22 cellular contexts compared by ENCODE assay signal in genomic region chr1:174314433-174314832, GRCh38.
"Had no signal": no experiment of that assay in that cellular context is flagged by ENCODE, and none has a peak within 500 bp of the region (broad histone marks: within the 10 kb centered on the region; RNA-seq: fewer than 3 reads in every experiment).

No MANE protein-coding gene starts in this region.

- H3K27ac ChIP-seq: cardiac muscle cell, lower lobe of right lung, sigmoid colon, thoracic aorta, upper lobe of left lung had no signal

- H3K27me3 ChIP-seq: cardiac muscle cell, sigmoid colon, upper lobe of left lung had no signal

- H3K27ac Mint-ChIP-seq: activated CD4-positive, alpha-beta memory T cell treated with anti-CD3 and anti-CD28 coated beads, Interleukin-2, amount 10 ng/mL, durations not matched to agents 7 days and 5 days; activated naive CD8-positive, alpha-beta T cell treated with anti-CD3 and anti-CD28 coated beads, Interleukin-2, amount 50 U/mL, for 24 hours; activated T-helper 1 cell treated with anti-CD3 and anti-CD28 coated beads, Interleukin-12 subunit alpha, Interleukin-12 subunit beta, Interleukin-2, Interleukin-4 antibody, amounts not matched to agents 30 ng/mL and 10 ng/mL and 1 ng/mL, durations not matched to agents 14 hours and 24 hours and 36 hours; immature natural killer cell; naive thymus-derived CD4-positive, alpha-beta T cell; T-helper 17 cell had no signal

- H3K27me3 Mint-ChIP-seq: activated CD4-positive, alpha-beta memory T cell treated with anti-CD3 and anti-CD28 coated beads, Interleukin-2, amount 10 ng/mL, durations not matched to agents 7 days and 5 days; activated naive CD8-positive, alpha-beta T cell treated with anti-CD3 and anti-CD28 coated beads, Interleukin-2, amount 50 U/mL, for 24 hours; naive thymus-derived CD4-positive, alpha-beta T cell; T-helper 17 cell had no signal

- DNase-seq: activated CD4-positive, alpha-beta memory T cell treated with anti-CD3 and anti-CD28 coated beads, Interleukin-2, amount 10 ng/mL, durations not matched to agents 7 days and 5 days; activated CD4-positive, alpha-beta T cell treated with anti-CD3 and anti-CD28 coated beads for 48 hours; activated gamma-delta T cell; activated naive CD4-positive, alpha-beta T cell treated with anti-CD3 and anti-CD28 coated beads, Interleukin-2, amount 50 U/mL, for 16 hours; activated naive CD8-positive, alpha-beta T cell treated with anti-CD3 and anti-CD28 coated beads, Interleukin-2, amount 50 U/mL, for 24 hours; effector CD8-positive, alpha-beta T cell; foreskin fibroblast; immature natural killer cell; lower lobe of right lung; naive thymus-derived CD4-positive, alpha-beta T cell; occipital lobe; sigmoid colon; stimulated activated CD4-positive, alpha-beta T cell treated with anti-CD3 and anti-CD28 coated beads, Interleukin-15, amount 100 ng/mL, for 24 hours; stimulated activated naive CD4-positive, alpha-beta T cell treated with Interleukin-2 at 50 U/mL for 16 hours; T-helper 17 cell; upper lobe of left lung had no signal

- H3K4me3 Mint-ChIP-seq: activated CD4-positive, alpha-beta memory T cell treated with anti-CD3 and anti-CD28 coated beads, Interleukin-2, amount 10 ng/mL, durations not matched to agents 7 days and 5 days; activated naive CD8-positive, alpha-beta T cell treated with anti-CD3 and anti-CD28 coated beads, Interleukin-2, amount 50 U/mL, for 24 hours; activated T-helper 1 cell treated with anti-CD3 and anti-CD28 coated beads, Interleukin-12 subunit alpha, Interleukin-12 subunit beta, Interleukin-2, Interleukin-4 antibody, amounts not matched to agents 30 ng/mL and 10 ng/mL and 1 ng/mL, durations not matched to agents 14 hours and 24 hours and 36 hours; immature natural killer cell; neural crest cell; T-helper 17 cell had no signal

- H3K4me3 ChIP-seq: cardiac muscle cell, lower lobe of right lung, sigmoid colon, smooth muscle cell, thoracic aorta, upper lobe of left lung had no signal

- ATAC-seq: activated naive CD8-positive, alpha-beta T cell treated with anti-CD3 and anti-CD28 coated beads, Interleukin-2, amount 50 U/mL, for 24 hours; left lobe of liver; lower lobe of right lung; naive thymus-derived CD4-positive, alpha-beta T cell; T-helper 17 cell had no signal

- H3K4me1 Mint-ChIP-seq: activated CD4-positive, alpha-beta memory T cell treated with anti-CD3 and anti-CD28 coated beads, Interleukin-2, amount 10 ng/mL, durations not matched to agents 7 days and 5 days; neural crest cell; T-helper 17 cell had no signal
